Comparison of ENCODE assay signal across 8 cellular contexts in genomic region chr6:34245761-34246140, GRCh38. TPM values are rescaled to one million over a fixed set of nuclear protein-coding genes. Genes with fewer than 3 reads are reported as not detected.
A peak's percentile ranks its signal among the peaks of the same experiment; 100 is the strongest.
DNase-seq lines count a peak whose midpoint lies in the region; ATAC-seq and TF ChIP-seq lines count a peak whose summit lies in the region.
"Not testable (repeated sequence)": the region's sequence is repeated elsewhere in the genome, so short reads cannot be mapped to it uniquely, and the experiment has no call there.

No MANE protein-coding gene starts in this region.

- 88% methylated on average over 4 of the region's 7 CpGs for WGBS in HUES64

- not testable (repeated sequence) for TF ChIP-seq CTCF in CD4-positive, alpha-beta T cell (IDR thresholded peaks at IDR 0.05); activated CD8-positive, alpha-beta T cell treated with anti-CD3 and anti-CD28 coated beads for 36 hours (IDR thresholded peaks at IDR 0.05); endothelial cell (IDR thresholded peaks at IDR 0.05; ENCODE audit: unreplicated experiment); nephron progenitor cell (IDR thresholded peaks at IDR 0.05)

- not testable (repeated sequence) for H3K9me3 Mint-ChIP-seq in CD4-positive, alpha-beta T cell; T-helper 1 cell treated with Interleukin-12 subunit alpha and Interleukin-12 subunit beta and Interleukin-4 antibody, amounts not matched to agents 30 μg/mL and 1 μg/mL, for 36 hours; activated CD8-positive, alpha-beta T cell treated with anti-CD3 and anti-CD28 coated beads for 36 hours; activated naive CD8-positive, alpha-beta T cell treated with anti-CD3 and anti-CD28 coated beads for 36 hours; endothelial cell (ENCODE audit: unreplicated experiment); nephron progenitor cell; stimulated activated naive B cell treated with anti-CD40 and anti-IgM and Interleukin-4, amounts not matched to agents 10 μg/mL and 1 μg/mL and 100 μg/mL, for 72 hours

- H3K27me3 ChIP-seq in CD4-positive, alpha-beta T cell (ENCODE audit: control insufficient read depth, insufficient read depth, low read length); HUES64 (ENCODE audit: insufficient read depth, low read length): not testable (repeated sequence)

- H3K9ac ChIP-seq in HUES64 (ENCODE audit: low read depth, low read length): not testable (repeated sequence)

- H3K4me1 Mint-ChIP-seq in CD4-positive, alpha-beta T cell (ENCODE audit: low read depth): peaks cover 47% of the 10 kb centered on the region
- peaks cover 41% of the 10 kb centered on the region for H3K4me1 Mint-ChIP-seq in T-helper 1 cell treated with Interleukin-12 subunit alpha and Interleukin-12 subunit beta and Interleukin-4 antibody, amounts not matched to agents 30 μg/mL and 1 μg/mL, for 36 hours (ENCODE audit: low read depth)
- peaks cover 69% of the 10 kb centered on the region for H3K4me1 Mint-ChIP-seq in activated CD8-positive, alpha-beta T cell treated with anti-CD3 and anti-CD28 coated beads for 36 hours (ENCODE audit: low read depth)
- peaks cover 72% of the 10 kb centered on the region for H3K4me1 Mint-ChIP-seq in activated naive CD8-positive, alpha-beta T cell treated with anti-CD3 and anti-CD28 coated beads for 36 hours
- not testable (repeated sequence) for H3K4me1 Mint-ChIP-seq in endothelial cell (ENCODE audit: unreplicated experiment)
- peaks cover 57% of the 10 kb centered on the region for H3K4me1 Mint-ChIP-seq in nephron progenitor cell
- H3K4me1 Mint-ChIP-seq in stimulated activated naive B cell treated with anti-CD40 and anti-IgM and Interleukin-4, amounts not matched to agents 10 μg/mL and 1 μg/mL and 100 μg/mL, for 72 hours: peaks cover 60 to 88% of the 10 kb centered on the region in 2 donors

- POLR2A ChIA-PET in CD4-positive, alpha-beta T cell (lab: Charles Lee): interaction anchor here (5.1 kb wide), 1 partner anchor 9 kb away, joined by 80 read pairs; the partner anchor contains the start of gene HMGA1
- POLR2A ChIA-PET in activated CD8-positive, alpha-beta T cell treated with anti-CD3 and anti-CD28 coated beads for 36 hours (lab: Charles Lee): interaction anchor here (0.6 to 5.7 kb wide), 9 partner anchors 9 to 179 kb away, joined by 3 to 33 read pairs (median 12); partner anchors contain the start of genes HMGA1, NUDT3 and RPS10

- intact Hi-C loops in CD4-positive, alpha-beta T cell (cut with DNase I, micrococcal nuclease): loop anchor here in 1 of 2 experiments (5.0 to 10.0 kb wide), 4 partner anchors 452 to 1401 kb away; partner anchors contain the start of genes ANKS1A, ILRUN, LEMD2 and PSMB8
- intact Hi-C loops in activated CD8-positive, alpha-beta T cell treated with anti-CD3 and anti-CD28 coated beads for 36 hours (cut with micrococcal nuclease): loop anchor here (5.0 kb wide), 1 partner anchor 362 kb away; no protein-coding TSS in a partner anchor

- not testable (repeated sequence) for H3K4me3 ChIP-seq in HUES64 (ENCODE audit: low read length)

- CTCF ChIA-PET in CD4-positive, alpha-beta T cell (lab: Charles Lee): interaction anchor here (0.7 kb wide), 1 partner anchor 49 kb away, joined by 3 read pairs; no protein-coding TSS in a partner anchor
- CTCF ChIA-PET in activated CD8-positive, alpha-beta T cell treated with anti-CD3 and anti-CD28 coated beads for 36 hours (lab: Charles Lee): interaction anchor here (1.0 to 2.1 kb wide), 4 partner anchors 9 to 169 kb away, joined by 3 to 5 read pairs (median 4); partner anchors contain the start of gene HMGA1

- ATAC-seq in CD4-positive, alpha-beta T cell (ENCODE audit: poor library complexity); activated CD8-positive, alpha-beta T cell treated with anti-CD3 and anti-CD28 coated beads for 36 hours; stimulated activated naive B cell treated with anti-CD40 and anti-IgM and Interleukin-4, amounts not matched to agents 10 μg/mL and 1 μg/mL and 100 μg/mL, for 72 hours (replicated peaks): not testable (repeated sequence)

- H3K9me3 ChIP-seq in CD4-positive, alpha-beta T cell (ENCODE audit: control insufficient read depth, low read length); HUES64 (ENCODE audit: insufficient read depth, low read depth, low read length): not testable (repeated sequence)

- H3K36me3 ChIP-seq in HUES64 (ENCODE audit: insufficient read depth, low read length): peaks cover 44% of the 10 kb centered on the region

- not testable (repeated sequence) for H3K4me3 Mint-ChIP-seq in CD4-positive, alpha-beta T cell; T-helper 1 cell treated with Interleukin-12 subunit alpha and Interleukin-12 subunit beta and Interleukin-4 antibody, amounts not matched to agents 30 μg/mL and 1 μg/mL, for 36 hours; activated CD8-positive, alpha-beta T cell treated with anti-CD3 and anti-CD28 coated beads for 36 hours; nephron progenitor cell
- H3K4me3 Mint-ChIP-seq in activated naive CD8-positive, alpha-beta T cell treated with anti-CD3 and anti-CD28 coated beads for 36 hours: peak overlapping the region; percentile 23
- H3K4me3 Mint-ChIP-seq in endothelial cell (ENCODE audit: unreplicated experiment): peak overlapping the region; percentile 3
- H3K4me3 Mint-ChIP-seq in stimulated activated naive B cell treated with anti-CD40 and anti-IgM and Interleukin-4, amounts not matched to agents 10 μg/mL and 1 μg/mL and 100 μg/mL, for 72 hours: peak overlapping the region in 1 of 2 donors; percentile 51

- peak overlapping the region; percentile 59 for H3K27ac Mint-ChIP-seq in CD4-positive, alpha-beta T cell
- peak overlapping the region; percentile 82 for H3K27ac Mint-ChIP-seq in T-helper 1 cell treated with Interleukin-12 subunit alpha and Interleukin-12 subunit beta and Interleukin-4 antibody, amounts not matched to agents 30 μg/mL and 1 μg/mL, for 36 hours
- peak overlapping the region; percentile 97 for H3K27ac Mint-ChIP-seq in activated CD8-positive, alpha-beta T cell treated with anti-CD3 and anti-CD28 coated beads for 36 hours
- H3K27ac Mint-ChIP-seq in activated naive CD8-positive, alpha-beta T cell treated with anti-CD3 and anti-CD28 coated beads for 36 hours: peak overlapping the region; percentile 58
- not testable (repeated sequence) for H3K27ac Mint-ChIP-seq in endothelial cell (ENCODE audit: unreplicated experiment)
- H3K27ac Mint-ChIP-seq in nephron progenitor cell: peak overlapping the region; percentile 46
- peak overlapping the region; percentile 83 for H3K27ac Mint-ChIP-seq in stimulated activated naive B cell treated with anti-CD40 and anti-IgM and Interleukin-4, amounts not matched to agents 10 μg/mL and 1 μg/mL and 100 μg/mL, for 72 hours

- H3K36me3 Mint-ChIP-seq in CD4-positive, alpha-beta T cell (ENCODE audit: low read depth): peaks cover 57% of the 10 kb centered on the region
- peaks cover 24% of the 10 kb centered on the region for H3K36me3 Mint-ChIP-seq in T-helper 1 cell treated with Interleukin-12 subunit alpha and Interleukin-12 subunit beta and Interleukin-4 antibody, amounts not matched to agents 30 μg/mL and 1 μg/mL, for 36 hours (ENCODE audit: low read depth)
- H3K36me3 Mint-ChIP-seq in activated CD8-positive, alpha-beta T cell treated with anti-CD3 and anti-CD28 coated beads for 36 hours (ENCODE audit: low read depth): peaks cover 46% of the 10 kb centered on the region
- peaks cover 37% of the 10 kb centered on the region for H3K36me3 Mint-ChIP-seq in activated naive CD8-positive, alpha-beta T cell treated with anti-CD3 and anti-CD28 coated beads for 36 hours
- H3K36me3 Mint-ChIP-seq in endothelial cell (ENCODE audit: low read depth, unreplicated experiment) (peaks cover 26% of the 10 kb centered on the region), nephron progenitor cell (ENCODE audit: low read depth) (peaks cover 34% of the 10 kb centered on the region)
- H3K36me3 Mint-ChIP-seq in stimulated activated naive B cell treated with anti-CD40 and anti-IgM and Interleukin-4, amounts not matched to agents 10 μg/mL and 1 μg/mL and 100 μg/mL, for 72 hours: peaks cover 24 to 56% of the 10 kb centered on the region in 2 donors

- not testable (repeated sequence) for H3K27ac ChIP-seq in CD4-positive, alpha-beta T cell (ENCODE audit: low read depth, low read length)
- H3K27ac ChIP-seq in HUES64 (ENCODE audit: low read depth, low read length): peak overlapping the region; percentile 37; the same call in 1 of the 2 replicates

- H3K4me1 ChIP-seq in HUES64 (ENCODE audit: insufficient read depth, low read length): peaks cover 21% of the 10 kb centered on the region; the same call in 1 of the 2 replicates

- not testable (repeated sequence) for H3K27me3 Mint-ChIP-seq in CD4-positive, alpha-beta T cell; T-helper 1 cell treated with Interleukin-12 subunit alpha and Interleukin-12 subunit beta and Interleukin-4 antibody, amounts not matched to agents 30 μg/mL and 1 μg/mL, for 36 hours (ENCODE audit: low read depth); activated CD8-positive, alpha-beta T cell treated with anti-CD3 and anti-CD28 coated beads for 36 hours; activated naive CD8-positive, alpha-beta T cell treated with anti-CD3 and anti-CD28 coated beads for 36 hours; endothelial cell (ENCODE audit: unreplicated experiment); nephron progenitor cell (ENCODE audit: low read depth, poor library complexity); stimulated activated naive B cell treated with anti-CD40 and anti-IgM and Interleukin-4, amounts not matched to agents 10 μg/mL and 1 μg/mL and 100 μg/mL, for 72 hours

- not testable (repeated sequence) for DNase-seq in CD4-positive, alpha-beta T cell; activated CD8-positive, alpha-beta T cell treated with anti-CD3 and anti-CD28 coated beads for 36 hours; activated naive CD8-positive, alpha-beta T cell treated with anti-CD3 and anti-CD28 coated beads for 36 hours; endothelial cell (ENCODE audit: low spot score); nephron progenitor cell; stimulated activated naive B cell treated with anti-CD40 and anti-IgM and Interleukin-4, amounts not matched to agents 10 μg/mL and 1 μg/mL and 100 μg/mL, for 72 hours

RNA-seq across cellular contexts. Expression of gene SMIM29, which starts 3.1 kb away (rescaled TPM):
- total RNA-seq in CD4-positive, alpha-beta T cell: 10 to 100 TPM; 22.0 to 23.9 TPM
- polyA plus RNA-seq in HUES64 (2013, experiment 1 of 2): 5.7 TPM
- 5.8 TPM for polyA plus RNA-seq in HUES64 (2013, experiment 2 of 2)
- total RNA-seq in activated CD8-positive, alpha-beta T cell treated with anti-CD3 and anti-CD28 coated beads for 36 hours: 10 to 100 TPM; 13.3 to 16.4 TPM
- 10 to 100 TPM; 13.1 to 14.2 TPM for total RNA-seq in activated naive CD8-positive, alpha-beta T cell treated with anti-CD3 and anti-CD28 coated beads for 36 hours
- total RNA-seq in endothelial cell (ENCODE audit: unreplicated experiment): 44.3 TPM

RNA-seq across cellular contexts. Expression of gene HMGA1, which starts 9.1 kb away (rescaled TPM):
- total RNA-seq in CD4-positive, alpha-beta T cell: 100 to 1,000 TPM; 102 to 107 TPM
- polyA plus RNA-seq in HUES64 (2013, experiment 1 of 2): 2,125 TPM
- 2,161 TPM for polyA plus RNA-seq in HUES64 (2013, experiment 2 of 2)
- 100 to 1,000 TPM; 683 to 709 TPM for total RNA-seq in activated CD8-positive, alpha-beta T cell treated with anti-CD3 and anti-CD28 coated beads for 36 hours
- total RNA-seq in activated naive CD8-positive, alpha-beta T cell treated with anti-CD3 and anti-CD28 coated beads for 36 hours: 100 to 1,000 TPM; 803 to 814 TPM
- total RNA-seq in endothelial cell (ENCODE audit: unreplicated experiment): 528 TPM
